Comparison of ENCODE assay signal across 19 cellular contexts in the genomic region with DNA sequence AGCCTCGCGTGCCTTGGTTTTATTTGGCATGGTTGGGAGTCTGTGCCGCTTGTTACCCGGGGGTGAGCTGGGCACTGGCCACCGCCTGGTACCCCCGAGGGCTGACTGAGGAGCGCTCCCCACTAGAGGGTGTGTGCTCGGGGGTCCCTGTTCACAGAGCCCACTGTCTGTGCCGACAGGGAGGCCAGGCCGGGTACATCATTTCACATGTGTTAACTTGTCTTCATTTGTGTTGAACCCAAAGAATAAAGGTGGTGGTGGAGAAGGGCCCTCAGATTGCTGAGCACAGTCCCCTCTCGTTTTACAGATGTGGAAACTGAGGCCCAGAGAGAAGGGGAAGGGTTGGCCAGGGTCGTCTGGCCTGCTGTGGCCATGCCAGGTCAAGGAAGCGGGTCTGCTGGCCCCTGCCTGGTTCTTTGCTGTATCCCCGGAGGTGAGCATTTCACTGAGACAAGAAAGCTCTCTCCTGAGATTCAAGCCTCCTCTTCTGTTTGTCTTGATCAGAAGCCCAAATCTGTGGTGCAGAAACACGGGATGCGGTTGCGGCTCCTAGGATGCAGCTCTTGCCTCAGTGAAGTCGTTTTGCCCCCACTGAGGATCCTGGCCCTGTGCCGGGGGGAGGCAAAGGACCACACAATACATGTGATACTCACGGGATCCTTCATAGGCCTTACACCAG.
DNase-seq lines count a peak whose midpoint lies in the region; ATAC-seq, FAIRE-seq and TF ChIP-seq lines count a peak whose summit lies in the region.
"Had no signal": no experiment of that assay in that cellular context is flagged by ENCODE, and none has a peak within 500 bp of the region (broad histone marks: within the 10 kb centered on the region; RNA-seq: fewer than 3 reads in every experiment).

No MANE protein-coding gene starts in this region.

- no peak overlapping the region for H3K27ac Mint-ChIP-seq in natural killer cell treated with Interleukin-12 subunit alpha and Interleukin-12 subunit beta and Interleukin-15 and Interleukin-18, amount 100 ng/mL, for 72 hours
- no peak overlapping the region for H3K27ac Mint-ChIP-seq in natural killer cell
- H3K27ac Mint-ChIP-seq: B cell; CD8-positive, alpha-beta memory T cell had no signal

- H3K36me3 ChIP-seq in kidney (ENCODE audit: control insufficient read depth in 1 of 2, insufficient read depth in 2 of 2, low read length in 2 of 2) (no peaks in the 10 kb centered on the region), osteoblast (ENCODE audit: insufficient read depth, low read length) (no peaks in the 10 kb centered on the region), aorta (ENCODE audit: control insufficient read depth in 1 of 2, insufficient read depth in 2 of 2, low read length in 1 of 2) (no peaks in the 10 kb centered on the region)

- WGBS in aorta, 2 donors = 81 to 83% methylated on average over 20 of the region's 20 CpGs

- H3K4me2 ChIP-seq in osteoblast (ENCODE audit: insufficient read depth, low read length) = no peak overlapping the region

- no peaks in the 10 kb centered on the region for H3K4me1 Mint-ChIP-seq in natural killer cell treated with Interleukin-12 subunit alpha and Interleukin-12 subunit beta and Interleukin-15 and Interleukin-18, amount 100 ng/mL, for 72 hours (ENCODE audit: low read depth in 2 of 2)
- no peaks in the 10 kb centered on the region for H3K4me1 Mint-ChIP-seq in natural killer cell
- H3K4me1 Mint-ChIP-seq: B cell; CD4-positive, CD25-positive, alpha-beta regulatory T cell; CD8-positive, alpha-beta memory T cell had no signal

- H3K79me2 ChIP-seq in osteoblast (ENCODE audit: insufficient read depth, low read length) = no peaks in the 10 kb centered on the region

- H3K4me3 Mint-ChIP-seq in natural killer cell treated with Interleukin-12 subunit alpha and Interleukin-12 subunit beta and Interleukin-15 and Interleukin-18, amount 100 ng/mL, for 72 hours = no peak overlapping the region
- no peak overlapping the region for H3K4me3 Mint-ChIP-seq in natural killer cell
- H3K4me3 Mint-ChIP-seq: B cell; CD4-positive, CD25-positive, alpha-beta regulatory T cell; CD8-positive, alpha-beta memory T cell; H9 had no signal

- H3K4me1 ChIP-seq in kidney (ENCODE audit: control insufficient read depth in 1 of 2, insufficient read depth in 1 of 2, low read depth in 1 of 2, low read length in 2 of 2) = no peaks in the 10 kb centered on the region
- no peaks in the 10 kb centered on the region for H3K4me1 ChIP-seq in osteoblast (ENCODE audit: insufficient read depth, low read length)
- H3K4me1 ChIP-seq in aorta (ENCODE audit: control insufficient read depth in 1 of 2, insufficient read depth in 2 of 2, low read length in 2 of 2) = no peaks in the 10 kb centered on the region
- H3K4me1 ChIP-seq: Caco-2 had no signal

- H3K4me3 ChIP-seq in kidney (ENCODE audit: low read length in 2 of 2) (no peak overlapping the region), osteoblast (ENCODE audit: insufficient read depth, low read length) (no peak overlapping the region), aorta (ENCODE audit: low read length in 2 of 2) (no peak overlapping the region)

- H3K27ac ChIP-seq in kidney (ENCODE audit: low read depth in 2 of 2, low read length in 2 of 2) (no peak overlapping the region), osteoblast (ENCODE audit: low read depth, low read length) (no peak overlapping the region), aorta (ENCODE audit: low read depth in 1 of 2, low read length in 2 of 2) (no peak overlapping the region)

- H4K20me1 ChIP-seq in osteoblast (ENCODE audit: insufficient read depth, low read length) = no peaks in the 10 kb centered on the region

- peak; percentile 41 for DNase-seq in natural killer cell treated with Interleukin-12 subunit alpha and Interleukin-12 subunit beta and Interleukin-15 and Interleukin-18, amount 100 ng/mL, for 72 hours (ENCODE audit: low spot score)
- DNase-seq in natural killer cell = no peak
- peak; percentile 46 for DNase-seq in kidney
- peak; percentile 62 for DNase-seq in osteoblast (ENCODE audit: insufficient read length, low spot score, missing footprints)
- no peak for DNase-seq in aorta
- DNase-seq in NCI-H2227 treated with DMSO at 0.1 percent for 48 hours (lab: John Stamatoyannopoulos, UW) = no peak
- DNase-seq in NCI-H2081 (lab: John Stamatoyannopoulos, UW) = no peak
- no peak for DNase-seq in ureter (ENCODE audit: low spot score)
- DNase-seq: C1 segment of cervical spinal cord; Caco-2; CD4-positive, CD25-positive, alpha-beta regulatory T cell; CD8-positive, alpha-beta memory T cell; H9 had no signal

- H3K9me3 Mint-ChIP-seq in natural killer cell treated with Interleukin-12 subunit alpha and Interleukin-12 subunit beta and Interleukin-15 and Interleukin-18, amount 100 ng/mL, for 72 hours = peaks cover 6% of the 10 kb centered on the region
- H3K9me3 Mint-ChIP-seq in natural killer cell = peaks cover 3% of the 10 kb centered on the region in 2 donors

- no peak overlapping the region for H2AFZ ChIP-seq in osteoblast (ENCODE audit: low read length)

- TF ChIP-seq CTCF in natural killer cell (IDR thresholded peaks at IDR 0.05) (no peak), kidney (IDR thresholded peaks at IDR 0.05; ENCODE audit: borderline replicate concordance, extremely low read depth, insufficient read depth) (no peak), osteoblast (IDR thresholded peaks at IDR 0.05; ENCODE audit: extremely low read depth, low read depth, low read length) (no peak)

- no peak overlapping the region for H3K9ac ChIP-seq in kidney (ENCODE audit: low read length in 2 of 2)

- FAIRE-seq in kidney (lab: Jason Lieb, UNC) = no peak
- FAIRE-seq: D721Med, G401.6, GM12891, GM19239, H1 had no signal

- peaks cover 11 to 16% of the 10 kb centered on the region in 2 donors for H3K27me3 Mint-ChIP-seq in natural killer cell treated with Interleukin-12 subunit alpha and Interleukin-12 subunit beta and Interleukin-15 and Interleukin-18, amount 100 ng/mL, for 72 hours
- H3K27me3 Mint-ChIP-seq in natural killer cell (ENCODE audit: low read depth in 2 of 2) = peaks cover 8 to 19% of the 10 kb centered on the region in 2 donors

- H3K27me3 ChIP-seq in osteoblast (ENCODE audit: insufficient read depth, low read length) (no peaks in the 10 kb centered on the region), aorta (ENCODE audit: control insufficient read depth in 1 of 2, insufficient read depth in 2 of 2, low read length in 1 of 2) (no peaks in the 10 kb centered on the region)

- intact Hi-C loops in natural killer cell (cut with micrococcal nuclease) (no loop called here), kidney (cut with DNase I) (no loop called here), aorta (cut with DNase I) (no loop called here)

- H3K9me3 ChIP-seq in kidney (ENCODE audit: control insufficient read depth in 1 of 2, low read length in 2 of 2) = peaks cover 0 to 7% of the 10 kb centered on the region in 2 donors
- peaks cover 2% of the 10 kb centered on the region for H3K9me3 ChIP-seq in osteoblast (ENCODE audit: low read depth, low read length)
- H3K9me3 ChIP-seq in aorta (ENCODE audit: control insufficient read depth, low read length) = no peaks in the 10 kb centered on the region

- no peak for ATAC-seq in natural killer cell treated with Interleukin-12 subunit alpha and Interleukin-12 subunit beta and Interleukin-15 and Interleukin-18, amount 100 ng/mL, for 72 hours
- no peak for ATAC-seq in natural killer cell
- ATAC-seq in aorta (ENCODE audit: low FRiP score) = peak; percentile 26

- H3K36me3 Mint-ChIP-seq in natural killer cell treated with Interleukin-12 subunit alpha and Interleukin-12 subunit beta and Interleukin-15 and Interleukin-18, amount 100 ng/mL, for 72 hours = peaks cover 6% of the 10 kb centered on the region
- H3K36me3 Mint-ChIP-seq in natural killer cell = peaks cover 11% of the 10 kb centered on the region

Comparison
In these comparisons a context has a peak if more than half of its experiments do, and no peak if none do; other contexts are left out.
1. DNase-seq: peak in natural killer cell treated with Interleukin-12 subunit alpha and Interleukin-12 subunit beta and Interleukin-15 and Interleukin-18, amount 100 ng/mL, for 72 hours (single experiment), kidney (single experiment) and osteoblast (single experiment); none in natural killer cell (single experiment), aorta (0 of 2), NCI-H2227 treated with DMSO at 0.1 percent for 48 hours (single experiment), NCI-H2081 (0 of 2) and ureter (single experiment).